32 cellular contexts compared by ENCODE assay signal in the genomic region with DNA sequence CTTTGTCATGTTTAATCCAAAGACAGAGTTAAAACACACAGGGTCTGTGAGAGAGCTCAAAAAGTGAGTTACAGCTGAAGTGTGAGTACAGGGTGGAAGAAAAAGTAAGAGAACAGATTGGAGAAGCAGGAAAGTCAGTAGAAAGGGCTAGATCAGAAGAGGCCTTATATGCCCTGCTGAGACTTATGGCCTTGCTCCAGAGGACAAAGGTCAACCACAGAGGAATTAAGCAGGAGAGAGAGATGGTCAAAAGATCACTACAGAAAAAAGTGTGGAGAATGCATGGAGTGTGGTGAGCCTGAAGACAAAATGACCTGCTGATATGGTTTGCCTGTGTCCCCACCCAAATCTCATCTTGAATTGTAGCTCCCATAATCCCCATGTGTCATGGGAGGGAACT.
"Had no signal": no experiment of that assay in that cellular context is flagged by ENCODE, and none has a peak within 500 bp of the region (broad histone marks: within the 10 kb centered on the region; RNA-seq: fewer than 3 reads in every experiment).

No MANE protein-coding gene starts in this region.

- H3K4me1 ChIP-seq: esophagus muscularis mucosa, foreskin keratinocyte, gastroesophageal sphincter, heart right ventricle, psoas muscle, sigmoid colon, tibial nerve, upper lobe of right lung, uterus had no signal

- H3K4me3 ChIP-seq: colonic mucosa, esophagus muscularis mucosa, gastroesophageal sphincter, heart right ventricle, lung, ovary, psoas muscle, sigmoid colon, skin epidermis, thoracic aorta, tibial nerve, upper lobe of right lung, uterus had no signal

- ATAC-seq: foreskin keratinocyte; gastroesophageal sphincter; heart right ventricle; left ventricle myocardium superior; psoas muscle; right cardiac atrium; stimulated activated naive B cell treated with anti-CD40 and anti-IgM and Interleukin-4, amounts not matched to agents 10 μg/mL and 1 μg/mL and 100 μg/mL, for 72 hours; upper lobe of right lung had no signal

- H3K36me3 ChIP-seq: colonic mucosa, esophagus muscularis mucosa, gastroesophageal sphincter, heart right ventricle, ovary, sigmoid colon, thoracic aorta, tibial nerve, upper lobe of right lung, uterus had no signal

- H3K27me3 ChIP-seq: colonic mucosa, esophagus muscularis mucosa, foreskin keratinocyte, gastroesophageal sphincter, heart right ventricle, ovary, sigmoid colon, tibial nerve, upper lobe of right lung, uterus had no signal

- H3K4me1 Mint-ChIP-seq: memory B cell; naive thymus-derived CD4-positive, alpha-beta T cell; nephron; stimulated activated naive B cell treated with anti-CD40 and anti-IgM and Interleukin-4, amounts not matched to agents 10 μg/mL and 1 μg/mL and 100 μg/mL, for 72 hours had no signal

- H3K36me3 Mint-ChIP-seq: memory B cell; stimulated activated naive B cell treated with anti-CD40 and anti-IgM and Interleukin-4, amounts not matched to agents 10 μg/mL and 1 μg/mL and 100 μg/mL, for 72 hours had no signal

- H3K27ac Mint-ChIP-seq: dendritic cell treated with granulocyte-macrophage colony-stimulating factor and Interleukin-4, amounts not matched to agents 40 ng/mL and 50 ng/mL, for 4 days; memory B cell; naive thymus-derived CD4-positive, alpha-beta T cell; nephron; stimulated activated naive B cell treated with anti-CD40 and anti-IgM and Interleukin-4, amounts not matched to agents 10 μg/mL and 1 μg/mL and 100 μg/mL, for 72 hours; stimulated activated naive CD8-positive, alpha-beta T cell treated with anti-CD3 and anti-CD28 coated beads, Interleukin-15, Interleukin-2, amounts not matched to agents 100 ng/mL and 50 ng/mL, for 24 hours had no signal

- H3K27ac ChIP-seq: colonic mucosa, esophagus muscularis mucosa, foreskin keratinocyte, gastroesophageal sphincter, heart right ventricle, ovary, psoas muscle, sigmoid colon, skin epidermis, thoracic aorta, tibial nerve, upper lobe of right lung, uterus had no signal

- H3K9me3 ChIP-seq: colonic mucosa, esophagus muscularis mucosa, gastroesophageal sphincter, ovary, psoas muscle, sigmoid colon, thoracic aorta, upper lobe of right lung, uterus had no signal

- DNase-seq: colonic mucosa; effector CD8-positive, alpha-beta T cell; glutamatergic neuron; heart right ventricle; hypothalamus; immature natural killer cell; islet precursor cell; kidney glomerular epithelial cell; left ventricle myocardium superior; naive thymus-derived CD4-positive, alpha-beta T cell; nucleus accumbens; ovary; posterior cingulate gyrus; psoas muscle; right cardiac atrium; sigmoid colon; stimulated activated CD4-positive, alpha-beta T cell treated with anti-CD3 and anti-CD28 coated beads, Interleukin-15, amount 100 ng/mL, for 24 hours; stimulated activated CD4-positive, alpha-beta T cell treated with anti-CD3 and anti-CD28 coated beads, Interleukin-2, amount 100 ng/mL, for 48 hours; stimulated activated naive B cell treated with anti-CD40 and anti-IgM and Interleukin-4, amounts not matched to agents 10 μg/mL and 1 μg/mL and 100 μg/mL, for 72 hours; upper lobe of right lung; uterus had no signal

- H3K4me3 Mint-ChIP-seq: dendritic cell treated with granulocyte-macrophage colony-stimulating factor and Interleukin-4, amounts not matched to agents 40 ng/mL and 50 ng/mL, for 4 days; immature natural killer cell; memory B cell; naive thymus-derived CD4-positive, alpha-beta T cell; nephron; stimulated activated naive B cell treated with anti-CD40 and anti-IgM and Interleukin-4, amounts not matched to agents 10 μg/mL and 1 μg/mL and 100 μg/mL, for 72 hours; stimulated activated naive CD8-positive, alpha-beta T cell treated with anti-CD3 and anti-CD28 coated beads, Interleukin-15, Interleukin-2, amounts not matched to agents 100 ng/mL and 50 ng/mL, for 24 hours had no signal

- H3K27me3 Mint-ChIP-seq: dendritic cell treated with granulocyte-macrophage colony-stimulating factor and Interleukin-4, amounts not matched to agents 40 ng/mL and 50 ng/mL, for 4 days; memory B cell; naive thymus-derived CD4-positive, alpha-beta T cell; stimulated activated naive B cell treated with anti-CD40 and anti-IgM and Interleukin-4, amounts not matched to agents 10 μg/mL and 1 μg/mL and 100 μg/mL, for 72 hours; stimulated activated naive CD8-positive, alpha-beta T cell treated with anti-CD3 and anti-CD28 coated beads, Interleukin-15, Interleukin-2, amounts not matched to agents 100 ng/mL and 50 ng/mL, for 24 hours had no signal
